ENCODE assay signal across 7 cellular contexts in the genomic region with DNA sequence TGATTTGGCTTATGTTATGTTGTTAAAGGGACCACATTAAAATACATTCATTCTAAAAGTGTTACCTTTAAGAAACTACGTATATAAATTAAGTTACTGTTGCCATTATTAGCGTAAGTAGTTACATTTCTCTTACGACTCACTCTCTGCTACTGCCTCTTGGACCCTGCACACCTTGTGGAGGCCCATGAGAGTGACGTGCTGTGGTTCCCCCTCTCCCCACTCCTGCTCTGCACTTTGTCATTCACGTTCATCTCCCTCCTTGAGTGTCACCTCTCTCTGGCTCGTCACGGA. TPM values are rescaled to one million over a fixed set of nuclear protein-coding genes. Genes with fewer than 3 reads are reported as not detected.
A peak's percentile ranks its signal among the peaks of the same experiment; 100 is the strongest.
DNase-seq lines count a peak whose midpoint lies in the region; ATAC-seq and TF ChIP-seq lines count a peak whose summit lies in the region.

No MANE protein-coding gene starts in this region.

- no peaks in the 10 kb centered on the region for H3K4me1 Mint-ChIP-seq in glutamatergic neuron (ENCODE audit: low read depth, unreplicated experiment)
- peaks cover 11% of the 10 kb centered on the region for H3K4me1 Mint-ChIP-seq in stimulated activated effector memory CD8-positive, alpha-beta T cell treated with anti-CD3 and anti-CD28 coated beads, Interleukin-12 subunit alpha, Interleukin-12 subunit beta, amount 100 ng/mL, for 72 hours

- no peak for DNase-seq in glutamatergic neuron
- no peak for DNase-seq in stimulated activated effector memory CD8-positive, alpha-beta T cell treated with anti-CD3 and anti-CD28 coated beads, Interleukin-12 subunit alpha, Interleukin-12 subunit beta, amount 100 ng/mL, for 72 hours (ENCODE audit: low spot score in 2 of 2)
- DNase-seq in dermis blood vessel endothelial cell, result no peak
- DNase-seq in activated CD8-positive, alpha-beta memory T cell treated with anti-CD3 and anti-CD28 coated beads for 24 hours, result no peak

- ATAC-seq in GM21717 (IDR thresholded peaks at IDR 0.05; ENCODE audit: unreplicated experiment), result peak; percentile 27
- peak; percentile 30 for ATAC-seq in SK-N-SH treated with all-trans-retinoic acid at 6 μM for 48 hours
- no peak for ATAC-seq in stimulated activated effector memory CD8-positive, alpha-beta T cell treated with anti-CD3 and anti-CD28 coated beads, Interleukin-12 subunit alpha, Interleukin-12 subunit beta, amount 100 ng/mL, for 72 hours
- no peak for ATAC-seq in GM19395 (IDR thresholded peaks at IDR 0.05; ENCODE audit: unreplicated experiment)

- peak overlapping the region; percentile 91 for H3K4me3 Mint-ChIP-seq in glutamatergic neuron (ENCODE audit: unreplicated experiment)
- peak overlapping the region; percentile 75 for H3K4me3 Mint-ChIP-seq in stimulated activated effector memory CD8-positive, alpha-beta T cell treated with anti-CD3 and anti-CD28 coated beads, Interleukin-12 subunit alpha, Interleukin-12 subunit beta, amount 100 ng/mL, for 72 hours

- peaks cover 3% of the 10 kb centered on the region for H3K9me3 Mint-ChIP-seq in glutamatergic neuron (ENCODE audit: unreplicated experiment)
- no peaks in the 10 kb centered on the region for H3K9me3 Mint-ChIP-seq in stimulated activated effector memory CD8-positive, alpha-beta T cell treated with anti-CD3 and anti-CD28 coated beads, Interleukin-12 subunit alpha, Interleukin-12 subunit beta, amount 100 ng/mL, for 72 hours

- H3K27me3 Mint-ChIP-seq in glutamatergic neuron (ENCODE audit: unreplicated experiment), result peaks cover 3% of the 10 kb centered on the region

- H3K27ac Mint-ChIP-seq in glutamatergic neuron (ENCODE audit: unreplicated experiment), result no peak overlapping the region
- peak overlapping the region; percentile 58 for H3K27ac Mint-ChIP-seq in stimulated activated effector memory CD8-positive, alpha-beta T cell treated with anti-CD3 and anti-CD28 coated beads, Interleukin-12 subunit alpha, Interleukin-12 subunit beta, amount 100 ng/mL, for 72 hours

- TF ChIP-seq CTCF in glutamatergic neuron (IDR thresholded peaks at IDR 0.05; ENCODE audit: partially characterized antibody, unreplicated experiment), result no peak

- no peaks in the 10 kb centered on the region for H3K36me3 Mint-ChIP-seq in glutamatergic neuron (ENCODE audit: unreplicated experiment)
- H3K36me3 Mint-ChIP-seq in stimulated activated effector memory CD8-positive, alpha-beta T cell treated with anti-CD3 and anti-CD28 coated beads, Interleukin-12 subunit alpha, Interleukin-12 subunit beta, amount 100 ng/mL, for 72 hours, result no peaks in the 10 kb centered on the region

TF ChIP-seq in SK-N-SH treated with all-trans-retinoic acid at 6 μM for 48 hours, 23 proteins besides CTCF, POLR2A, EP300 and RAD21:
- TF ChIP-seq TOX (CRISPR knock-in tag; IDR thresholded peaks at IDR 0.05; ENCODE audit: borderline replicate concordance) (no peak), ZC3H10 (CRISPR knock-in tag; IDR thresholded peaks at IDR 0.05) (no peak), OSR1 (CRISPR knock-in tag; IDR thresholded peaks at IDR 0.05) (no peak), RARB (CRISPR knock-in tag; IDR thresholded peaks at IDR 0.05) (no peak), ZNF8 (CRISPR knock-in tag; IDR thresholded peaks at IDR 0.05) (no peak), TCF4 (CRISPR knock-in tag; IDR thresholded peaks at IDR 0.05; ENCODE audit: borderline replicate concordance) (no peak), PPARA (CRISPR knock-in tag; IDR thresholded peaks at IDR 0.05; ENCODE audit: borderline replicate concordance) (no peak), ARNTL (CRISPR knock-in tag; IDR thresholded peaks at IDR 0.05; ENCODE audit: borderline replicate concordance, low read depth) (no peak), ZNF70 (CRISPR knock-in tag; IDR thresholded peaks at IDR 0.05) (no peak), SNAI2 (CRISPR knock-in tag; IDR thresholded peaks at IDR 0.05) (no peak), GLIS3 (CRISPR knock-in tag; IDR thresholded peaks at IDR 0.05) (no peak), ZNF565 (CRISPR knock-in tag; conservative IDR thresholded peaks at IDR 0.05; ENCODE audit: low read depth) (no peak)
- TF ChIP-seq, protein P1, sequence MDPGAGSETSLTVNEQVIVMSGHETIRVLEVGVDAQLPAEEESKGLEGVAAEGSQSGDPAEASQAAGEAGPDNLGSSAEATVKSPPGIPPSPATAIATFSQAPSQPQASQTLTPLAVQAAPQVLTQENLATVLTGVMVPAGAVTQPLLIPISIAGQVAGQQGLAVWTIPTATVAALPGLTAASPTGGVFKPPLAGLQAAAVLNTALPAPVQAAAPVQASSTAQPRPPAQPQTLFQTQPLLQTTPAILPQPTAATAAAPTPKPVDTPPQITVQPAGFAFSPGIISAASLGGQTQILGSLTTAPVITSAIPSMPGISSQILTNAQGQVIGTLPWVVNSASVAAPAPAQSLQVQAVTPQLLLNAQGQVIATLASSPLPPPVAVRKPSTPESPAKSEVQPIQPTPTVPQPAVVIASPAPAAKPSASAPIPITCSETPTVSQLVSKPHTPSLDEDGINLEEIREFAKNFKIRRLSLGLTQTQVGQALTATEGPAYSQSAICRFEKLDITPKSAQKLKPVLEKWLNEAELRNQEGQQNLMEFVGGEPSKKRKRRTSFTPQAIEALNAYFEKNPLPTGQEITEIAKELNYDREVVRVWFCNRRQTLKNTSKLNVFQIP (CRISPR knock-in tag; IDR thresholded peaks at IDR 0.05; ENCODE audit: borderline replicate concordance, low read depth), result no peak
- TF ChIP-seq, protein P2, sequence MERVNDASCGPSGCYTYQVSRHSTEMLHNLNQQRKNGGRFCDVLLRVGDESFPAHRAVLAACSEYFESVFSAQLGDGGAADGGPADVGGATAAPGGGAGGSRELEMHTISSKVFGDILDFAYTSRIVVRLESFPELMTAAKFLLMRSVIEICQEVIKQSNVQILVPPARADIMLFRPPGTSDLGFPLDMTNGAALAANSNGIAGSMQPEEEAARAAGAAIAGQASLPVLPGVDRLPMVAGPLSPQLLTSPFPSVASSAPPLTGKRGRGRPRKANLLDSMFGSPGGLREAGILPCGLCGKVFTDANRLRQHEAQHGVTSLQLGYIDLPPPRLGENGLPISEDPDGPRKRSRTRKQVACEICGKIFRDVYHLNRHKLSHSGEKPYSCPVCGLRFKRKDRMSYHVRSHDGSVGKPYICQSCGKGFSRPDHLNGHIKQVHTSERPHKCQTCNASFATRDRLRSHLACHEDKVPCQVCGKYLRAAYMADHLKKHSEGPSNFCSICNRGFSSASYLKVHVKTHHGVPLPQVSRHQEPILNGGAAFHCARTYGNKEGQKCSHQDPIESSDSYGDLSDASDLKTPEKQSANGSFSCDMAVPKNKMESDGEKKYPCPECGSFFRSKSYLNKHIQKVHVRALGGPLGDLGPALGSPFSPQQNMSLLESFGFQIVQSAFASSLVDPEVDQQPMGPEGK (CRISPR knock-in tag; IDR thresholded peaks at IDR 0.05; ENCODE audit: borderline replicate concordance), result no peak

RNA-seq across cellular contexts. Expression of gene MERTK, which starts 0.8 kb away (rescaled TPM):
- total RNA-seq in glutamatergic neuron (ENCODE audit: unreplicated experiment), result 2.3 TPM
- 25.0 and 28.9 TPM in 2 replicates for total RNA-seq in dermis blood vessel endothelial cell

RNA-seq across cellular contexts. Expression of gene ANAPC1, which starts 13.6 kb away (rescaled TPM):
- total RNA-seq in glutamatergic neuron (ENCODE audit: unreplicated experiment) (33.4 TPM), dermis blood vessel endothelial cell (80.2 and 83.0 TPM in 2 replicates)

Comparison
In these comparisons a context has a peak if more than half of its experiments do, and no peak if none do; other contexts are left out.
1. ATAC-seq: peak in GM21717 (single experiment) and SK-N-SH treated with all-trans-retinoic acid at 6 μM for 48 hours (single experiment); none in stimulated activated effector memory CD8-positive, alpha-beta T cell treated with anti-CD3 and anti-CD28 coated beads, Interleukin-12 subunit alpha, Interleukin-12 subunit beta, amount 100 ng/mL, for 72 hours (single experiment) and GM19395 (single experiment).